22 cellular contexts compared by ENCODE assay signal in the genomic region with DNA sequence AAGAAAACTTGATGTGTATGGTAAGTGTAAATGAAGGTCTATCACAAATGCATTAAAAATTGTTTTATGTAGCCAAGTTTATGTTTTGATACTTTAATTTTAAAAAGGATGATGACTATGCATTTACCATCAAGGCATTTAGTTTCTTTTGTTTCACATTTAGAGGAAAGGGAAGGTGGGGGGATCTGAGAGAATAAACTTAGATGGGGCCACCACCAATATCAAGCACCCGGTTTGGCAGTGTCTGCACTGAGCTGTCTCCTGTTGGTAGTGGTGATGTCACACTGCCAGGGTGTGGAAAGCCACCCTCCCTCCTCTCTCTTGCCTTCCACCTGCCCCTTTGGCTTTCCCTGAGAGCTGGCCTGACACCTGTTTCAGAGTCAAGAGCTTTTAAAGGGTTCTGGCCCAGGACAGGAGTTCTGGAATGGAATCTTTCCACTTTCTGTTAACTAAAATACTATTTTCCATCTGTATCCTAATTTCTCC. TPM values are rescaled to one million over a fixed set of nuclear protein-coding genes. Genes with fewer than 3 reads are reported as not detected.
A peak's percentile ranks its signal among the peaks of the same experiment; 100 is the strongest.
DNase-seq lines count a peak whose midpoint lies in the region; ATAC-seq, FAIRE-seq and TF ChIP-seq lines count a peak whose summit lies in the region.
"Had no signal": no experiment of that assay in that cellular context is flagged by ENCODE, and none has a peak within 500 bp of the region (broad histone marks: within the 10 kb centered on the region; RNA-seq: fewer than 3 reads in every experiment).

No MANE protein-coding gene starts in this region.

- no peaks in the 10 kb centered on the region for H3K79me2 ChIP-seq in hepatocyte
- H3K79me2 ChIP-seq in HepG2 (ENCODE audit: insufficient read depth, low read length): no peaks in the 10 kb centered on the region

- H3K9me3 ChIP-seq in hepatocyte (ENCODE audit: low read depth) (no peaks in the 10 kb centered on the region), HepG2 (ENCODE audit: low read length) (no peaks in the 10 kb centered on the region)
- H3K9me3 ChIP-seq: heart right ventricle had no signal

- TF ChIP-seq CTCF in foreskin keratinocyte (conservative IDR thresholded peaks at IDR 0.05) (no peak), hepatocyte (IDR thresholded peaks at IDR 0.05; ENCODE audit: poor library complexity) (no peak), HepG2 (CRISPR knock-in tag; IDR thresholded peaks at IDR 0.05) (no peak)

- H2AFZ ChIP-seq in hepatocyte: no peak overlapping the region
- no peak overlapping the region for H2AFZ ChIP-seq in HepG2 (ENCODE audit: low read length)

- peaks cover 47% of the 10 kb centered on the region for H3K36me3 Mint-ChIP-seq in stimulated activated naive CD8-positive, alpha-beta T cell treated with anti-CD3 and anti-CD28 coated beads, Interleukin-15, Interleukin-2, amounts not matched to agents 100 ng/mL and 50 ng/mL, for 24 hours (ENCODE audit: low read depth)

- 81% methylated on average over 1 of the region's 1 CpG for WGBS in hepatocyte (ENCODE audit: low lambda C conversion rate, missing lambda C conversion rate)
- WGBS in HepG2 (ENCODE audit: low lambda C conversion rate): 71% methylated on average over 1 of the region's 1 CpG

- H3K4me3 Mint-ChIP-seq in stimulated activated naive CD8-positive, alpha-beta T cell treated with anti-CD3 and anti-CD28 coated beads, Interleukin-15, Interleukin-2, amounts not matched to agents 100 ng/mL and 50 ng/mL, for 24 hours: no peak overlapping the region
- H3K4me3 Mint-ChIP-seq: activated T-cell treated with anti-CD3 and anti-CD28 coated beads, Interleukin-2, amount 50 U/mL, for 72 hours; B cell; central memory CD8-positive, alpha-beta T cell; effector memory CD8-positive, alpha-beta T cell; natural killer cell treated with Interleukin-12 subunit alpha and Interleukin-12 subunit beta and Interleukin-15 and Interleukin-18, amount 100 ng/mL, for 72 hours had no signal

- ATAC-seq in stimulated activated naive CD8-positive, alpha-beta T cell treated with anti-CD3 and anti-CD28 coated beads, Interleukin-15, Interleukin-2, amounts not matched to agents 100 U/mL and 50 U/mL, for 24 hours: no peak
- ATAC-seq in foreskin keratinocyte (peak; percentile 49), HepG2 (no peak)
- ATAC-seq: activated T-cell treated with anti-CD3 and anti-CD28 coated beads, Interleukin-2, amount 50 U/mL, for 72 hours; effector memory CD8-positive, alpha-beta T cell; natural killer cell treated with Interleukin-12 subunit alpha and Interleukin-12 subunit beta and Interleukin-15 and Interleukin-18, amount 100 ng/mL, for 72 hours had no signal

- H3K4me1 ChIP-seq in foreskin keratinocyte (no peaks in the 10 kb centered on the region), hepatocyte (ENCODE audit: insufficient read depth) (no peaks in the 10 kb centered on the region), HepG2 (ENCODE audit: insufficient read depth, low read length) (no peaks in the 10 kb centered on the region)

- H3K36me3 ChIP-seq in hepatocyte (replicated peaks; ENCODE audit: insufficient read depth, low read depth) (no peaks in the 10 kb centered on the region), HepG2 (replicated peaks in 1 of 2; ENCODE audit: control insufficient read depth in 1 of 2, insufficient read depth in 2 of 2, low read length in 2 of 2) (peaks cover 10 to 40% of the 10 kb centered on the region in 2 experiments; a peak in 4 of 5 replicates)

- no peak for DNase-seq in stimulated activated naive CD8-positive, alpha-beta T cell treated with anti-CD3 and anti-CD28 coated beads, Interleukin-15, Interleukin-2, amounts not matched to agents 100 U/mL and 50 U/mL, for 24 hours
- DNase-seq in NCI-H774 (lab: John Stamatoyannopoulos, UW) (peak; percentile 15), foreskin keratinocyte (peak; percentile 22 to 47), hepatocyte (ENCODE audit: low spot score) (no peak), iPS-NIHi11 (ENCODE audit: low spot score) (no peak), NCI-H526 (lab: John Stamatoyannopoulos, UW) (no peak), HepG2 (ENCODE audit: low spot score) (no peak)
- DNase-seq: activated CD4-positive, alpha-beta T cell treated with anti-CD3 and anti-CD28 coated beads, Interleukin-2, amount 50 U/mL, for 48 hours; activated T-cell treated with anti-CD3 and anti-CD28 coated beads, Interleukin-2, amount 50 U/mL, for 72 hours; amniotic stem cell; effector memory CD8-positive, alpha-beta T cell; heart right ventricle; NCI-H1436; posterior cingulate gyrus; Right ventricle myocardium superior; stimulated activated CD4-positive, alpha-beta T cell treated with anti-CD3 and anti-CD28 coated beads, Interleukin-4, amount 100 ng/mL, for 1 hour had no signal

- TF ChIP-seq EP300 in HepG2 (IDR thresholded peaks at IDR 0.05; ENCODE audit: low read depth in 2 of 2, low read length in 2 of 2) (no peak), HepG2 (CRISPR knock-in tag; IDR thresholded peaks at IDR 0.05; ENCODE audit: borderline replicate concordance) (no peak)

- in situ Hi-C loops in HepG2 (cut with HindIII; ENCODE audit: extremely low pct_ligation_motif_present, low pct_unique_long_range_greater_than_20kb): loop anchor here (10.0 kb wide), 1 partner anchor 147 kb away; no protein-coding TSS in a partner anchor

- no peaks in the 10 kb centered on the region for H3K9me3 Mint-ChIP-seq in stimulated activated naive CD8-positive, alpha-beta T cell treated with anti-CD3 and anti-CD28 coated beads, Interleukin-15, Interleukin-2, amounts not matched to agents 100 ng/mL and 50 ng/mL, for 24 hours
- H3K9me3 Mint-ChIP-seq: activated T-cell treated with anti-CD3 and anti-CD28 coated beads, Interleukin-2, amount 50 U/mL, for 72 hours; central memory CD8-positive, alpha-beta T cell; effector memory CD8-positive, alpha-beta T cell; natural killer cell treated with Interleukin-12 subunit alpha and Interleukin-12 subunit beta and Interleukin-15 and Interleukin-18, amount 100 ng/mL, for 72 hours had no signal

- H3K4me3 ChIP-seq in hepatocyte: no peak overlapping the region
- no peak overlapping the region for H3K4me3 ChIP-seq in HepG2 (replicated peaks in 1 of 3; ENCODE audit: insufficient read depth in 1 of 3, low read depth in 2 of 3, low read length in 3 of 3)
- H3K4me3 ChIP-seq: heart right ventricle, skin epidermis had no signal

- H3K27ac Mint-ChIP-seq in stimulated activated naive CD8-positive, alpha-beta T cell treated with anti-CD3 and anti-CD28 coated beads, Interleukin-15, Interleukin-2, amounts not matched to agents 100 ng/mL and 50 ng/mL, for 24 hours: peak overlapping the region; percentile 4
- H3K27ac Mint-ChIP-seq: activated T-cell treated with anti-CD3 and anti-CD28 coated beads, Interleukin-2, amount 50 U/mL, for 72 hours; B cell; effector memory CD8-positive, alpha-beta T cell; natural killer cell treated with Interleukin-12 subunit alpha and Interleukin-12 subunit beta and Interleukin-15 and Interleukin-18, amount 100 ng/mL, for 72 hours had no signal

- no peak for TF ChIP-seq POLR2A in HepG2 (IDR thresholded peaks at IDR 0.05; ENCODE audit: insufficient read depth in 1 of 2, low read depth in 2 of 2, low read length in 2 of 2)

- H3K4me2 ChIP-seq in hepatocyte (no peak overlapping the region), HepG2 (ENCODE audit: low read depth, low read length) (no peak overlapping the region)

- H3K9ac ChIP-seq in HepG2 (ENCODE audit: insufficient read depth, low read depth, low read length): no peak overlapping the region

- no peak for FAIRE-seq in HepG2 (lab: Jason Lieb, UNC)
- FAIRE-seq: islet of Langerhans had no signal

- no peak overlapping the region for H3K27ac ChIP-seq in foreskin keratinocyte
- H3K27ac ChIP-seq in hepatocyte: no peak overlapping the region
- no peak overlapping the region for H3K27ac ChIP-seq in HepG2 (ENCODE audit: extremely low read length, insufficient read depth, low read length)
- H3K27ac ChIP-seq: skin epidermis had no signal

- no TSS peak for BruUV-seq in HepG2 (replicated peaks; lab: Mats Ljungman, UMichigan)

- TF ChIP-seq RAD21 in HepG2 (CRISPR knock-in tag; IDR thresholded peaks at IDR 0.05): no peak

- H3K27me3 ChIP-seq in foreskin keratinocyte: peaks cover 6% of the 10 kb centered on the region
- no peaks in the 10 kb centered on the region for H3K27me3 ChIP-seq in hepatocyte
- H3K27me3 ChIP-seq in HepG2 (ENCODE audit: control insufficient read depth in 1 of 2, insufficient read depth in 2 of 2, low read length in 2 of 2): peaks cover 0 to 3% of the 10 kb centered on the region in 2 experiments; a peak in 1 of 5 replicates
- H3K27me3 ChIP-seq: heart right ventricle had no signal

- H3K9me2 ChIP-seq in hepatocyte (replicated peaks; ENCODE audit: insufficient read depth): no peaks in the 10 kb centered on the region

- H3K4me1 Mint-ChIP-seq in stimulated activated naive CD8-positive, alpha-beta T cell treated with anti-CD3 and anti-CD28 coated beads, Interleukin-15, Interleukin-2, amounts not matched to agents 100 ng/mL and 50 ng/mL, for 24 hours (ENCODE audit: low read depth): peaks cover 15% of the 10 kb centered on the region
- H3K4me1 Mint-ChIP-seq: B cell; central memory CD8-positive, alpha-beta T cell had no signal

- intact Hi-C loops in HepG2 (cut with micrococcal nuclease; ENCODE audit: unreplicated experiment): no loop called here

- H4K20me1 ChIP-seq in hepatocyte (ENCODE audit: insufficient read depth, poor library complexity, severe bottlenecking): no peaks in the 10 kb centered on the region
- H4K20me1 ChIP-seq in HepG2 (ENCODE audit: insufficient read depth, low read length): no peaks in the 10 kb centered on the region

- CTCF ChIA-PET in HepG2 (lab: Yijun Ruan, JAX; ENCODE audit: low intra/inter-chr PET ratio, low total read pairs): no interaction called here

- POLR2A ChIA-PET in HepG2 (lab: Yijun Ruan, JAX): no interaction called here

- no peaks in the 10 kb centered on the region for H3K27me3 Mint-ChIP-seq in stimulated activated naive CD8-positive, alpha-beta T cell treated with anti-CD3 and anti-CD28 coated beads, Interleukin-15, Interleukin-2, amounts not matched to agents 100 ng/mL and 50 ng/mL, for 24 hours

RNA-seq across cellular contexts. Expression of a gene that starts 13.3 kb away (rescaled TPM):
- total RNA-seq in foreskin keratinocyte (3.3 and 5.4 TPM in 2 replicates), hepatocyte (128 TPM in 2 replicates), HepG2 (2016; rRNA removed; fragmentation: Illumina TruSeq; extraction: Trizol) (3.6 and 5.0 TPM in 2 replicates)
- polyA plus RNA-seq in foreskin keratinocyte (3.3 and 4.8 TPM in 2 replicates), hepatocyte (129 and 178 TPM in 2 replicates), HepG2 (2011; rRNA removed) (13.0 and 16.4 TPM in 2 replicates)
- 1.9 and 2.6 TPM in 2 replicates for total RNA-seq in HepG2 (2016; cell fraction: cytosol; rRNA removed; fragmentation: Illumina TruSeq; extraction: Trizol; ENCODE audit: low read depth)
- total RNA-seq in HepG2 (2016; cell fraction: insoluble cytoplasmic fraction; rRNA removed; fragmentation: Illumina TruSeq; extraction: Trizol): 3.0 and 5.9 TPM in 2 replicates
- 3.1 and 3.3 TPM in 2 replicates for total RNA-seq in HepG2 (2016; cell fraction: membrane; rRNA removed; fragmentation: Illumina TruSeq; extraction: Trizol)
- 8.8 and 10.0 TPM in 2 replicates for total RNA-seq in HepG2 (2016; cell fraction: nucleus; rRNA removed; fragmentation: Illumina TruSeq; extraction: Trizol)
- 8.2 and 12.1 TPM in 2 replicates for polyA plus RNA-seq in HepG2 (2011; cell fraction: cytosol; rRNA removed)
- 25.9 and 26.8 TPM in 2 replicates for polyA plus RNA-seq in HepG2 (2011; cell fraction: nucleus; rRNA removed)
- 11.7 and 51.2 TPM in 2 replicates for polyA plus RNA-seq in HepG2 (2012)
- 1.0 and 1.1 TPM in 2 replicates for polyA plus RNA-seq in HepG2 (2016; cell fraction: cytosol; fragmentation: Illumina TruSeq; extraction: Trizol; ENCODE audit: low read depth)
- polyA plus RNA-seq in HepG2 (2016; cell fraction: insoluble cytoplasmic fraction; fragmentation: Illumina TruSeq; extraction: Trizol; ENCODE audit: low read depth): 4.8 and 6.8 TPM in 2 replicates
- polyA plus RNA-seq in HepG2 (2016; cell fraction: membrane; fragmentation: Illumina TruSeq; extraction: Trizol; ENCODE audit: low read depth): 1.8 and 2.5 TPM in 2 replicates
- polyA plus RNA-seq in HepG2 (2016; cell fraction: nucleus; fragmentation: Illumina TruSeq; extraction: Trizol; ENCODE audit: insufficient read depth, low read depth): 13.0 and 17.6 TPM in 2 replicates
- 17.2 and 17.6 TPM in 2 replicates for polyA minus RNA-seq in HepG2 (2011; rRNA and poly(A)+ RNA removed; ENCODE audit: low replicate concordance)
- 5.8 and 9.3 TPM in 2 replicates for polyA minus RNA-seq in HepG2 (2011; cell fraction: cytosol; rRNA and poly(A)+ RNA removed)
- polyA minus RNA-seq in HepG2 (2011; cell fraction: nucleus; rRNA and poly(A)+ RNA removed): 30.1 and 52.5 TPM in 2 replicates

Comparison
In these comparisons a context has a peak if more than half of its experiments do, and no peak if none do; other contexts are left out.
1. DNase-seq: peak in NCI-H774 (single experiment) and foreskin keratinocyte (2 of 2); none in stimulated activated naive CD8-positive, alpha-beta T cell treated with anti-CD3 and anti-CD28 coated beads, Interleukin-15, Interleukin-2, amounts not matched to agents 100 U/mL and 50 U/mL, for 24 hours (single experiment), hepatocyte (single experiment), iPS-NIHi11 (single experiment), NCI-H526 (0 of 2) and HepG2 (single experiment).
2. RNA of a gene that starts 13.3 kb away (total RNA-seq): 128 TPM in hepatocyte; 3.3 to 5.4 TPM in foreskin keratinocyte and 1.9 to 10.0 TPM in HepG2; every median in the first group is over 10 times any median in the second.